8 cellular contexts compared by ENCODE assay signal in the genomic region with DNA sequence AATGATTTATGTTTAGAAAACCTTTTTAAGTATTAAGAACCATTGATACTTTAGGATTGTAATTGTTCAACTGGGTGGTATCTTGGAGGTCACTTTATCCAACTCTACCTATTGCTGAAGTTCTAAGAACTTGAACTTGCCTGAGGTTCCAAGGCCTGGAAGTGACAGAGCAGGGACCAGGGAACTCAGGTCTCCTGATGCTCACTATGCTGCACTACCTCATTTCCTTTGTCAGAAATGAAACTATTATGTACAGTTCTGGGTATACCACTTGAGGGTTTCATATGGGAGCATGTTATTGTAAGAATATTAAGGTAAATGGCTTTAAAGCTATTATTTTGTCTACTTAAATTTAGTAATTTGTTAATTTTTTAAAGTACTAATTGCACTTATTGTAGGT. TPM values are rescaled to one million over a fixed set of nuclear protein-coding genes. Genes with fewer than 3 reads are reported as not detected.
DNase-seq lines count a peak whose midpoint lies in the region; ATAC-seq lines count a peak whose summit lies in the region.

No MANE protein-coding gene starts in this region.

- peak overlapping the region; percentile 100 for H3K4me3 Mint-ChIP-seq in activated naive CD8-positive, alpha-beta T cell

- intact Hi-C loops in Right ventricle myocardium inferior (cut with DNase I) = loop anchor here (5.0 to 10.0 kb wide), 2 partner anchors 182 to 621 kb away; a partner anchor contains a TSS

- peak overlapping the region; percentile 95 for H3K27ac Mint-ChIP-seq in activated naive CD8-positive, alpha-beta T cell

- no peaks in the 10 kb centered on the region for H3K36me3 Mint-ChIP-seq in activated naive CD8-positive, alpha-beta T cell

- peaks cover 53% of the 10 kb centered on the region for H3K4me1 Mint-ChIP-seq in activated naive CD8-positive, alpha-beta T cell (ENCODE audit: low read depth)

- DNase-seq in stimulated activated CD4-positive, alpha-beta T cell treated with anti-CD3 and anti-CD28 coated beads, Interleukin-4, amount 100 ng/mL, for 24 hours = peak; percentile 4
- DNase-seq in stimulated activated CD4-positive, alpha-beta T cell treated with anti-CD3 and anti-CD28 coated beads, Interleukin-2, amount 100 ng/mL, for 24 hours = no peak
- DNase-seq in DMS153 (lab: John Stamatoyannopoulos, UW) (no peak), Right ventricle myocardium inferior (ENCODE audit: missing footprints) (no peak), hippocampal formation (lab: John Stamatoyannopoulos, UW) (no peak), NCI-H2029 (lab: John Stamatoyannopoulos, UW) (no peak)

- no peaks in the 10 kb centered on the region for H3K9me3 Mint-ChIP-seq in activated naive CD8-positive, alpha-beta T cell (ENCODE audit: low read depth)

- ATAC-seq in HG03097 (IDR thresholded peaks at IDR 0.05; ENCODE audit: low FRiP score, unreplicated experiment) (peak; percentile 33), Right ventricle myocardium inferior (no peak)

- H3K27me3 Mint-ChIP-seq in activated naive CD8-positive, alpha-beta T cell = no peaks in the 10 kb centered on the region

RNA-seq across cellular contexts. Expression of a gene that starts 3.0 kb away (rescaled TPM):
- total RNA-seq in Right ventricle myocardium inferior = 36.6 TPM

RNA-seq across cellular contexts. Expression of a gene that starts 3.3 kb away (rescaled TPM):
- 46.8 TPM for total RNA-seq in Right ventricle myocardium inferior
